ENCODE assay signal across 14 cellular contexts in the genomic region with DNA sequence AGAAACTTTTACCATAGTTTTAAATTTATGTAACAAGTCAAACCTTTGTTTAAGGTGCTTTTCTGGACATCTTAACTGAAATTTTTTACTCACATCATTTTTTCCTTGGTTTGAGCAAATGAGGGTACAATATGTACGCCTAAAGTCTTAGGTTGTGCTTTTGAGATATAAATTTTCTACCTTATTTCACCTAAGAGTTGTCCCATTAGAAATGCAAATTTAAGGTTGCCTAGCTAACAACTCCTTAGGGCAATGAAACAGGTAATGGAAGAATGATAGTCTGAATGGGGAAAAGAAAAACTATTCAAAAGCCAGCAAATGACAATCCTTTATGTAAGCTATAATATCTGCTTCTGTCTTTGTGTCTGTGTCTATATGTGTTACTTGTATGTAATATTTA. TPM values are rescaled to one million over a fixed set of nuclear protein-coding genes. Genes with fewer than 3 reads are reported as not detected.
DNase-seq lines count a peak whose midpoint lies in the region; ATAC-seq and TF ChIP-seq lines count a peak whose summit lies in the region.
"Had no signal": no experiment of that assay in that cellular context is flagged by ENCODE, and none has a peak within 500 bp of the region (broad histone marks: within the 10 kb centered on the region; RNA-seq: fewer than 3 reads in every experiment).

No MANE protein-coding gene starts in this region.

- H3K36me3 ChIP-seq in HUES64 (ENCODE audit: insufficient read depth, low read length) (peaks cover 10% of the 10 kb centered on the region), iPS-15b (ENCODE audit: control insufficient read depth, insufficient read depth, low read length) (no peaks in the 10 kb centered on the region)
- H3K36me3 ChIP-seq: BE2C had no signal

- TF ChIP-seq CTCF in H9 (conservative IDR thresholded peaks at IDR 0.05) = no peak

- H3K4me1 ChIP-seq in H9 (ENCODE audit: insufficient read depth, low read length) = peaks cover 8% of the 10 kb centered on the region; the same call in 1 of the 2 replicates
- peaks cover 24% of the 10 kb centered on the region for H3K4me1 ChIP-seq in HUES64 (ENCODE audit: insufficient read depth, low read length)
- H3K4me1 ChIP-seq in iPS-15b (ENCODE audit: control insufficient read depth, insufficient read depth, low read length) = peaks cover 13% of the 10 kb centered on the region
- H3K4me1 ChIP-seq: A549, BE2C had no signal

- no peak overlapping the region for H3T11ph ChIP-seq in H9 (ENCODE audit: low read length)

- H3K9me3 Mint-ChIP-seq in H9 = no peaks in the 10 kb centered on the region
- H3K9me3 Mint-ChIP-seq in stimulated activated effector memory CD8-positive, alpha-beta T cell treated with anti-CD3 and anti-CD28 coated beads, Interleukin-12 subunit alpha, Interleukin-12 subunit beta, amount 100 ng/mL, for 72 hours = no peaks in the 10 kb centered on the region
- H3K9me3 Mint-ChIP-seq: CD8-positive, alpha-beta memory T cell had no signal

- H3K9me3 ChIP-seq in H9 (ENCODE audit: control insufficient read depth, low read depth, low read length) = no peaks in the 10 kb centered on the region
- H3K9me3 ChIP-seq in HUES64 (ENCODE audit: insufficient read depth, low read depth, low read length) = no peaks in the 10 kb centered on the region
- H3K9me3 ChIP-seq in iPS-15b (ENCODE audit: control insufficient read depth, insufficient read depth, low read length) = no peaks in the 10 kb centered on the region
- H3K9me3 ChIP-seq: A549, BE2C, Caco-2 had no signal

- H3K4ac ChIP-seq in H9 (ENCODE audit: low read depth, low read length) = no peak overlapping the region

- no peak overlapping the region for H2BK120ac ChIP-seq in H9 (ENCODE audit: low read depth, low read length, poor library complexity, severe bottlenecking)

- no CpG with 5 or more reads among the region's 1 CpG for whole genome bisulfite sequencing in H9 (ENCODE audit: extremely low coverage, insufficient read length, low lambda C conversion rate)
- WGBS in HUES64 = no CpG with 5 or more reads among the region's 1 CpG

- no peak overlapping the region for H2BK20ac ChIP-seq in H9 (ENCODE audit: low read depth, low read length, poor library complexity, severe bottlenecking)

- no peak overlapping the region for H2BK5ac ChIP-seq in H9 (ENCODE audit: insufficient read length, low read length)

- no peak overlapping the region for H3K23ac ChIP-seq in H9 (ENCODE audit: insufficient read length, low read depth, low read length)

- H3K14ac ChIP-seq in H9 (ENCODE audit: insufficient read depth, low read length) = no peak overlapping the region

- H4K91ac ChIP-seq in H9 (ENCODE audit: insufficient read length, low read depth, low read length) = no peak overlapping the region

- no peak overlapping the region for H3K18ac ChIP-seq in H9 (ENCODE audit: insufficient read length, low read depth, low read length)

- H2AK5ac ChIP-seq in H9 (ENCODE audit: insufficient read length, low read length) = no peak overlapping the region

- H4K20me1 ChIP-seq in H9 (ENCODE audit: control insufficient read depth, insufficient read depth, insufficient read length) = no peaks in the 10 kb centered on the region

- H3K79me1 ChIP-seq in H9 (ENCODE audit: insufficient read depth, low read depth, low read length, poor library complexity, severe bottlenecking) = peaks cover 11% of the 10 kb centered on the region

- H2AFZ ChIP-seq in H9 (ENCODE audit: low read length) = no peak overlapping the region

- peak overlapping the region; percentile 44 for H3K4me2 ChIP-seq in H9 (ENCODE audit: insufficient read depth, insufficient read length, low read length)
- H3K4me2 ChIP-seq: A549 had no signal

- no peak for ATAC-seq in stimulated activated effector memory CD8-positive, alpha-beta T cell treated with anti-CD3 and anti-CD28 coated beads, Interleukin-12 subunit alpha, Interleukin-12 subunit beta, amount 100 ng/mL, for 72 hours
- ATAC-seq: A549 had no signal

- H4K5ac ChIP-seq in H9 (ENCODE audit: insufficient read length, low read depth, low read length) = no peak overlapping the region

- H3K27ac ChIP-seq in H9 (ENCODE audit: insufficient read length, low read depth, low read length) (peak overlapping the region; percentile 29), HUES64 (ENCODE audit: low read depth, low read length) (peak overlapping the region; percentile 65; the same call in 1 of the 2 replicates)
- H3K27ac ChIP-seq: A549, C4-2B had no signal

- H3K27me3 ChIP-seq in H9 (ENCODE audit: insufficient read depth, low read length) (no peaks in the 10 kb centered on the region), HUES64 (ENCODE audit: insufficient read depth, low read length) (no peaks in the 10 kb centered on the region), iPS-15b (ENCODE audit: control insufficient read depth, insufficient read depth, low read length) (no peaks in the 10 kb centered on the region)
- H3K27me3 ChIP-seq: BE2C had no signal

- no peak overlapping the region for H3K56ac ChIP-seq in H9 (ENCODE audit: insufficient read length, low read depth, low read length)

- H3K9ac ChIP-seq in H9 (ENCODE audit: extremely low read depth, insufficient read length, low read length) (no peak overlapping the region), HUES64 (ENCODE audit: low read depth, low read length) (no peak overlapping the region), iPS-15b (ENCODE audit: low read depth, low read length) (no peak overlapping the region)

- no peak overlapping the region; a peak in 1 of 5 replicates for H3K4me3 Mint-ChIP-seq in H9
- no peak overlapping the region for H3K4me3 Mint-ChIP-seq in stimulated activated effector memory CD8-positive, alpha-beta T cell treated with anti-CD3 and anti-CD28 coated beads, Interleukin-12 subunit alpha, Interleukin-12 subunit beta, amount 100 ng/mL, for 72 hours
- H3K4me3 Mint-ChIP-seq: CD8-positive, alpha-beta memory T cell had no signal

- peaks cover 6% of the 10 kb centered on the region; the same call in 1 of the 2 replicates for H3K79me2 ChIP-seq in H9 (ENCODE audit: insufficient read depth, low read length)

- no peaks in the 10 kb centered on the region for H3K27me3 Mint-ChIP-seq in H9 (ENCODE audit: low read depth)
- H3K27me3 Mint-ChIP-seq: CD8-positive, alpha-beta memory T cell had no signal

- DNase-seq in H9 (no peak), T1000 (lab: John Stamatoyannopoulos, UW) (no peak), NCI-H524 treated with DMSO at 0.1 percent for 48 hours (lab: John Stamatoyannopoulos, UW) (no peak), midbrain (lab: John Stamatoyannopoulos, UW) (no peak)
- no peak for DNase-seq in stimulated activated effector memory CD8-positive, alpha-beta T cell treated with anti-CD3 and anti-CD28 coated beads, Interleukin-12 subunit alpha, Interleukin-12 subunit beta, amount 100 ng/mL, for 72 hours (ENCODE audit: low spot score in 2 of 2)
- DNase-seq: BE2C; Caco-2; CD8-positive, alpha-beta memory T cell; DND-41; GDM1 had no signal

- no peak overlapping the region for H2BK12ac ChIP-seq in H9 (ENCODE audit: insufficient read length, low read depth, low read length)

- H3K23me2 ChIP-seq in H9 (ENCODE audit: insufficient read length, low read depth, low read length, poor library complexity, severe bottlenecking) = no peaks in the 10 kb centered on the region

- no peak overlapping the region for H4K8ac ChIP-seq in H9 (replicated peaks; ENCODE audit: insufficient read length, low read depth, low read length)

- H3K4me1 Mint-ChIP-seq in H9 = peaks cover 30% of the 10 kb centered on the region in 2 experiments
- peaks cover 37% of the 10 kb centered on the region for H3K4me1 Mint-ChIP-seq in stimulated activated effector memory CD8-positive, alpha-beta T cell treated with anti-CD3 and anti-CD28 coated beads, Interleukin-12 subunit alpha, Interleukin-12 subunit beta, amount 100 ng/mL, for 72 hours

- H3K4me3 ChIP-seq in HUES64 (ENCODE audit: low read length) (peak overlapping the region; percentile 27), iPS-15b (ENCODE audit: low read depth, low read length) (peak overlapping the region; percentile 9)
- H3K4me3 ChIP-seq: A549 had no signal

- H2BK15ac ChIP-seq in H9 (ENCODE audit: low read depth, low read length) = no peak overlapping the region

- H3K36me3 Mint-ChIP-seq in H9 (ENCODE audit: insufficient read depth in 1 of 3, low read depth in 3 of 3) = peaks cover 5 to 10% (median 10%) of the 10 kb centered on the region in 3 experiments; a peak in 6 of 7 replicates
- H3K36me3 Mint-ChIP-seq in stimulated activated effector memory CD8-positive, alpha-beta T cell treated with anti-CD3 and anti-CD28 coated beads, Interleukin-12 subunit alpha, Interleukin-12 subunit beta, amount 100 ng/mL, for 72 hours = peaks cover 33% of the 10 kb centered on the region

- peak overlapping the region in 2 of 3 experiments; percentile 22 to 84; a peak in 3 of 7 replicates for H3K27ac Mint-ChIP-seq in H9
- H3K27ac Mint-ChIP-seq in stimulated activated effector memory CD8-positive, alpha-beta T cell treated with anti-CD3 and anti-CD28 coated beads, Interleukin-12 subunit alpha, Interleukin-12 subunit beta, amount 100 ng/mL, for 72 hours = peak overlapping the region; percentile 50
- H3K27ac Mint-ChIP-seq: CD8-positive, alpha-beta memory T cell had no signal

RNA-seq across cellular contexts. Expression of gene NRDC, which starts 19.6 kb away (rescaled TPM):
- 147 TPM in 2 replicates for total RNA-seq in H9 (2021)
- polyA plus RNA-seq in HUES64 (2013, experiment 1 of 2) = 123 TPM
- polyA plus RNA-seq in HUES64 (2013, experiment 2 of 2) = 130 TPM
